In the genomic region with DNA sequence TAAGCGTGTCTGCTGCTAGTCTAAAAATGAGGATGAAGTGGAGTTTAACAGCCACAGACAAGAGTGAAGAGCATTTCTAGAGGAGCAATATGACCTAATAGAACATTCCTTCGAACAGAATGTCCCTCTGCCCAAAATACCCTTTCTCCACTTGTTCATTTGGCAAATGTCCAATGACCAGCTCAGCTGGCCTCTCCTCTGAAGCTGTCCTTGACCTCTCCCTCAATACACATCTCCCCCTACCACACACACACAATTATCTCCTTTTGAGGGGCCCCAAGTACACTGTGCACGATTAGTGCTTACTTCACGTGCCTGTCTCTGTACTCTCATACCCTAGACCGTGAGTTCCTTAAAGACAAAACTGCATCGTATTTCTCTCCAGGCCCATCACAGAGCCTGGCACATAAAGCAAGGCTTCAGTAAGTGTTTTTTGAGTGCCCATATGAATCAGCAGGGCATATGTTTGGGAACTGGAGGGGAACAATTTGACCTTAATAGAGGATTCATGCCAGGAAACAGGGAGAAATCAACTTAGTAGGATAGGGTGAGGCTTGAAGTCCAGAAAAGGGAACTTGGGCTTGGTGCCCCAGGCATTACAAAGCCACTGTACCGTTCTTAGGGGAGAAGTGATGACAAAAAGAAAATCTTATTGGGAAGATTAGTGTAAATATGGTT, we compare ENCODE assay signal across 14 cellular contexts. TPM values are rescaled to one million over a fixed set of nuclear protein-coding genes. Genes with fewer than 3 reads are reported as not detected.
"Had no signal": no experiment of that assay in that cellular context is flagged by ENCODE, and none has a peak within 500 bp of the region (broad histone marks: within the 10 kb centered on the region; RNA-seq: fewer than 3 reads in every experiment).

No MANE protein-coding gene starts in this region.

- DNase-seq: activated CD4-positive, alpha-beta T cell treated with anti-CD3 and anti-CD28 coated beads, Interleukin-2, amount 50 U/mL, for 1 hour; activated naive CD4-positive, alpha-beta T cell treated with anti-CD3 and anti-CD28 coated beads, Interleukin-2, amount 10 ng/mL, durations not matched to agents 7 days and 5 days; adrenal gland; central memory CD4-positive, alpha-beta T cell; erythroblast; glutamatergic neuron; retina; T-helper 17 cell; trophoblast cell had no signal

- H3K27ac ChIP-seq: neural progenitor cell, parathyroid adenoma had no signal

- H3K4me1 Mint-ChIP-seq: activated naive CD4-positive, alpha-beta T cell treated with anti-CD3 and anti-CD28 coated beads, Interleukin-2, amount 10 ng/mL, durations not matched to agents 7 days and 5 days; memory B cell; T-helper 17 cell had no signal

- H3K27me3 ChIP-seq: adrenal gland, neural progenitor cell had no signal

- H3K4me3 Mint-ChIP-seq: activated naive CD4-positive, alpha-beta T cell treated with anti-CD3 and anti-CD28 coated beads, Interleukin-2, amount 10 ng/mL, durations not matched to agents 7 days and 5 days; memory B cell; neural progenitor cell; T-helper 17 cell had no signal

- H3K36me3 ChIP-seq: adrenal gland, neural progenitor cell had no signal

- H3K9me3 ChIP-seq: adrenal gland had no signal

- H3K27ac Mint-ChIP-seq: activated naive CD4-positive, alpha-beta T cell treated with anti-CD3 and anti-CD28 coated beads, Interleukin-2, amount 10 ng/mL, durations not matched to agents 7 days and 5 days; activated T-helper 2 cell treated with anti-CD3 and anti-CD28 coated beads, Interferon-gamma antibody, Interleukin-2, Interleukin-4, amounts not matched to agents 10 μg/mL and 5 μg/mL and 100 μg/mL, durations not matched to agents 14 hours and 24 hours and 36 hours; memory B cell; neural progenitor cell; T-helper 17 cell had no signal

- H3K4me1 ChIP-seq: adrenal gland, parathyroid adenoma had no signal

- H3K4me3 ChIP-seq: adrenal gland, neural progenitor cell, smooth muscle cell had no signal

- H3K9me3 Mint-ChIP-seq: activated naive CD4-positive, alpha-beta T cell treated with anti-CD3 and anti-CD28 coated beads, Interleukin-2, amount 10 ng/mL, durations not matched to agents 7 days and 5 days; activated T-helper 2 cell treated with anti-CD3 and anti-CD28 coated beads, Interferon-gamma antibody, Interleukin-2, Interleukin-4, amounts not matched to agents 10 μg/mL and 5 μg/mL and 100 μg/mL, durations not matched to agents 14 hours and 24 hours and 36 hours; memory B cell; neural progenitor cell had no signal

- ATAC-seq: T-helper 17 cell had no signal

- H3K27me3 Mint-ChIP-seq: activated naive CD4-positive, alpha-beta T cell treated with anti-CD3 and anti-CD28 coated beads, Interleukin-2, amount 10 ng/mL, durations not matched to agents 7 days and 5 days had no signal

- H3K36me3 Mint-ChIP-seq: activated naive CD4-positive, alpha-beta T cell treated with anti-CD3 and anti-CD28 coated beads, Interleukin-2, amount 10 ng/mL, durations not matched to agents 7 days and 5 days; memory B cell; neural progenitor cell had no signal

RNA-seq across cellular contexts. Expression of gene NCAM1, which starts 18.1 kb away (rescaled TPM):
- total RNA-seq: activated T-helper 2 cell treated with anti-CD3 and anti-CD28 coated beads, Interferon-gamma antibody, Interleukin-2, Interleukin-4, amounts not matched to agents 10 μg/mL and 5 μg/mL and 100 μg/mL, durations not matched to agents 14 hours and 24 hours and 36 hours had no signal
